Comparison of ENCODE assay signal across 14 cellular contexts in genomic region chr2:24883946-24884345, GRCh38. TPM values are rescaled to one million over a fixed set of nuclear protein-coding genes. Genes with fewer than 3 reads are reported as not detected.
A peak's percentile ranks its signal among the peaks of the same experiment; 100 is the strongest.
DNase-seq lines count a peak whose midpoint lies in the region; ATAC-seq and TF ChIP-seq lines count a peak whose summit lies in the region.
"Had no signal": no experiment of that assay in that cellular context is flagged by ENCODE, and none has a peak within 500 bp of the region (broad histone marks: within the 10 kb centered on the region; RNA-seq: fewer than 3 reads in every experiment).

No MANE protein-coding gene starts in this region.

- no peak for DNase-seq in CD4-positive, alpha-beta memory T cell
- DNase-seq in NCI-H2171 treated with DMSO at 0.1 percent for 48 hours (lab: John Stamatoyannopoulos, UW) (peak; percentile 89), fibroblast of the aortic adventitia (ENCODE audit: low read depth) (peak; percentile 83), progenitor cell of endocrine pancreas (ENCODE audit: low spot score, unreplicated experiment) (no peak), mesenteric fat pad (ENCODE audit: low spot score) (no peak)
- no peak for DNase-seq in activated CD4-positive, alpha-beta memory T cell treated with anti-CD3 and anti-CD28 coated beads, Interleukin-2, amount 10 ng/mL, durations not matched to agents 7 days and 5 days
- DNase-seq: DND-41, left colon, NCI-H2029, tibial artery had no signal

- H3K27me3 ChIP-seq in CD4-positive, alpha-beta memory T cell (ENCODE audit: insufficient read depth, low read length), result no peaks in the 10 kb centered on the region
- H3K27me3 ChIP-seq: tibial artery had no signal

- intact Hi-C loops in CD4-positive, alpha-beta memory T cell (cut with micrococcal nuclease), result no loop called here

- H3K27ac Mint-ChIP-seq in CD4-positive, alpha-beta memory T cell, result peak overlapping the region in 5 of 7 donors; percentile 3 to 57 (median 45)
- peak overlapping the region; percentile 27 for H3K27ac Mint-ChIP-seq in progenitor cell of endocrine pancreas
- no peak overlapping the region for H3K27ac Mint-ChIP-seq in activated CD4-positive, alpha-beta memory T cell treated with anti-CD3 and anti-CD28 coated beads, Interleukin-2, amount 10 ng/mL, durations not matched to agents 7 days and 5 days

- TF ChIP-seq CTCF in fibroblast of the aortic adventitia (IDR thresholded peaks at IDR 0.05; ENCODE audit: insufficient read depth, low read length) (no peak), progenitor cell of endocrine pancreas (IDR thresholded peaks at IDR 0.05; ENCODE audit: unreplicated experiment) (no peak)

- CTCF ChIA-PET in CD4-positive, alpha-beta memory T cell (lab: Charles Lee; ENCODE audit: partially characterized antibody), result interaction anchor here (0.6 to 0.7 kb wide), 2 partner anchors 18 to 27 kb away, joined by 3 read pairs; no protein-coding TSS in a partner anchor
- CTCF ChIA-PET in activated CD4-positive, alpha-beta memory T cell treated with anti-CD3 and anti-CD28 coated beads, Interleukin-2, amount 10 ng/mL, durations not matched to agents 7 days and 5 days (lab: Charles Lee), result interaction anchor here (0.7 to 1.4 kb wide), 2 partner anchors 32 to 473 kb away, joined by 3 to 4 read pairs; no protein-coding TSS in a partner anchor

- no peaks in the 10 kb centered on the region for H3K36me3 ChIP-seq in CD4-positive, alpha-beta memory T cell (ENCODE audit: insufficient read depth, low read length)
- H3K36me3 ChIP-seq: tibial artery had no signal

- no peaks in the 10 kb centered on the region for H3K9me3 ChIP-seq in CD4-positive, alpha-beta memory T cell (ENCODE audit: control insufficient read depth in 1 of 2, low read length in 2 of 2)
- H3K9me3 ChIP-seq: tibial artery had no signal

- H3K27me3 Mint-ChIP-seq in CD4-positive, alpha-beta memory T cell, result no peaks in the 10 kb centered on the region
- H3K27me3 Mint-ChIP-seq in progenitor cell of endocrine pancreas, result no peaks in the 10 kb centered on the region
- no peaks in the 10 kb centered on the region for H3K27me3 Mint-ChIP-seq in activated CD4-positive, alpha-beta memory T cell treated with anti-CD3 and anti-CD28 coated beads, Interleukin-2, amount 10 ng/mL, durations not matched to agents 7 days and 5 days

- H3K36me3 Mint-ChIP-seq in CD4-positive, alpha-beta memory T cell, result peaks cover 7 to 13% of the 10 kb centered on the region in 2 donors
- no peaks in the 10 kb centered on the region for H3K36me3 Mint-ChIP-seq in progenitor cell of endocrine pancreas (ENCODE audit: insufficient read depth)
- peaks cover 23% of the 10 kb centered on the region for H3K36me3 Mint-ChIP-seq in activated CD4-positive, alpha-beta memory T cell treated with anti-CD3 and anti-CD28 coated beads, Interleukin-2, amount 10 ng/mL, durations not matched to agents 7 days and 5 days (ENCODE audit: low read depth)

- POLR2A ChIA-PET in CD4-positive, alpha-beta memory T cell (lab: Charles Lee; ENCODE audit: partially characterized antibody), result no interaction called here
- POLR2A ChIA-PET in activated CD4-positive, alpha-beta memory T cell treated with anti-CD3 and anti-CD28 coated beads, Interleukin-2, amount 10 ng/mL, durations not matched to agents 7 days and 5 days (lab: Charles Lee), result no interaction called here

- H3K9me3 Mint-ChIP-seq in CD4-positive, alpha-beta memory T cell, result peaks cover 0 to 1% (median 0%) of the 10 kb centered on the region in 8 donors
- H3K9me3 Mint-ChIP-seq in progenitor cell of endocrine pancreas (ENCODE audit: low read depth), result no peaks in the 10 kb centered on the region
- H3K9me3 Mint-ChIP-seq in activated CD4-positive, alpha-beta memory T cell treated with anti-CD3 and anti-CD28 coated beads, Interleukin-2, amount 10 ng/mL, durations not matched to agents 7 days and 5 days, result no peaks in the 10 kb centered on the region

- ATAC-seq in HG02870 (IDR thresholded peaks at IDR 0.05; ENCODE audit: unreplicated experiment), result no peak
- ATAC-seq in GM18498 (IDR thresholded peaks at IDR 0.05; ENCODE audit: unreplicated experiment), result no peak
- ATAC-seq: left colon had no signal

- no peak overlapping the region for H3K4me3 Mint-ChIP-seq in CD4-positive, alpha-beta memory T cell
- H3K4me3 Mint-ChIP-seq in progenitor cell of endocrine pancreas (ENCODE audit: low read depth), result no peak overlapping the region
- no peak overlapping the region for H3K4me3 Mint-ChIP-seq in activated CD4-positive, alpha-beta memory T cell treated with anti-CD3 and anti-CD28 coated beads, Interleukin-2, amount 10 ng/mL, durations not matched to agents 7 days and 5 days

- no peak overlapping the region for H3K27ac ChIP-seq in CD4-positive, alpha-beta memory T cell (ENCODE audit: low read depth, low read length)
- H3K27ac ChIP-seq: epithelial cell of prostate, parathyroid adenoma, tibial artery had no signal

- H3K4me1 ChIP-seq in CD4-positive, alpha-beta memory T cell (ENCODE audit: insufficient read depth, low read length), result no peaks in the 10 kb centered on the region
- H3K4me1 ChIP-seq: parathyroid adenoma had no signal

- peaks cover 19 to 23% (median 19%) of the 10 kb centered on the region in 4 donors for H3K4me1 Mint-ChIP-seq in CD4-positive, alpha-beta memory T cell
- no peaks in the 10 kb centered on the region for H3K4me1 Mint-ChIP-seq in progenitor cell of endocrine pancreas (ENCODE audit: low read depth)
- H3K4me1 Mint-ChIP-seq in activated CD4-positive, alpha-beta memory T cell treated with anti-CD3 and anti-CD28 coated beads, Interleukin-2, amount 10 ng/mL, durations not matched to agents 7 days and 5 days, result peaks cover 22% of the 10 kb centered on the region

- no peak overlapping the region for H3K4me3 ChIP-seq in CD4-positive, alpha-beta memory T cell (ENCODE audit: low read length in 2 of 2)
- H3K4me3 ChIP-seq in fibroblast of the aortic adventitia (ENCODE audit: low read depth, low read length), result no peak overlapping the region
- H3K4me3 ChIP-seq: tibial artery had no signal

RNA-seq across cellular contexts. Expression of gene ADCY3, which starts 36.1 kb away (rescaled TPM):
- total RNA-seq in CD4-positive, alpha-beta memory T cell, result 10 to 100 TPM; 14.7 to 14.9 TPM
- polyA plus RNA-seq in CD4-positive, alpha-beta memory T cell, result 10 to 100 TPM in 1 of 2 donors, 1 to 10 TPM in 1; 9.2 to 15.0 TPM
- 42.0 and 50.3 TPM in 2 replicates for total RNA-seq in fibroblast of the aortic adventitia (ENCODE audit: low replicate concordance)
- 22.6 and 24.6 TPM in 2 replicates for total RNA-seq in progenitor cell of endocrine pancreas
- 216 TPM for total RNA-seq in mesenteric fat pad
- total RNA-seq in activated CD4-positive, alpha-beta memory T cell treated with anti-CD3 and anti-CD28 coated beads, Interleukin-2, amount 10 ng/mL, durations not matched to agents 7 days and 5 days, result 10 to 100 TPM; 55.6 to 58.5 TPM

Comparison
In these comparisons a context has a peak if more than half of its experiments do, and no peak if none do; other contexts are left out.
1. DNase-seq: peak in NCI-H2171 treated with DMSO at 0.1 percent for 48 hours (single experiment) and fibroblast of the aortic adventitia (single experiment); none in CD4-positive, alpha-beta memory T cell (0 of 5), progenitor cell of endocrine pancreas (single experiment), mesenteric fat pad (single experiment) and activated CD4-positive, alpha-beta memory T cell treated with anti-CD3 and anti-CD28 coated beads, Interleukin-2, amount 10 ng/mL, durations not matched to agents 7 days and 5 days (single experiment).